ENCODE assay signal across 8 cellular contexts in the genomic region with DNA sequence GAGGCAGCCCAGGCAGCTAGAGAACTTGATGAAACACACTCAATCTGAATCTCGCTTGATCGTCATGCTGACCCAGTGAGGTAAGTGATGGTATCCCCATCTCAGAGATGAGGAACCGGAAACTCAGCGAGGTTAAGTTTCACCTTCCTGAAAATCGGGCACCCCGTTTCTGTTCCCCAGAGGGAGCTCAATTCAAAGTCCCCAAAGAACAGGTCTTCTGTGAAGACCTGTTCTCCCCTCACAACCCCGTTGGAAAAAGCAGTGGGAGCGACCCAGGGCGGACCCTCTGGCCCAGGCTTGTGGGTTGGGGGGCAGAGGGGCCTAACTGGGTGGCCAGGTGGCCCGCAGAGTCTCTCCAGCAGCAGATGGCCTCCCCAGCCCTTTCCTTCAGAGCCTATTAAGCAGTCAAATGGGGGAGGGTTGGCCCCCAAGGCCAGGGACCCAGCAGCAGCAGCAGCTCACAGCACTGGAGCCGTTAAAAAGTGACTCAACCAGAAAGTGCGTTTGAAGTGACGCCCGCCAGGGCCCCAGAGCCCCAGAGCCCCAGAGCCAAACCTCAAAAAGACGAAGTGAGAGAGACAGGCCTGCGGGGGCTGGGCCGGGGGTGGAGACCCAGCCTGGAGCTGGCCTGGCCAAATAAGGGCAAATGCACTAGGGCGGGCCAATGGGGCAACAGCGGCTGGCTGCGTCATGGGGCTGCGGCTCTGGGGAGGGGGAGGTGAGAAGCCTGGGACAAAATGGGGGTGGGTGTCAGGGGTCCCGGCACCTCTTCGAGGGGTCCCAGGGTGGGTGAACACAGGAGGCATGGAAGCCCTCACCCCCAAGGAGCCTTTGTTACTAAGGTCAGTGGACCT. TPM values are rescaled to one million over a fixed set of nuclear protein-coding genes. Genes with fewer than 3 reads are reported as not detected.
DNase-seq lines count a peak whose midpoint lies in the region; ATAC-seq and TF ChIP-seq lines count a peak whose summit lies in the region.

No MANE protein-coding gene starts in this region.

- peak overlapping the region; percentile 74 for H3K9ac ChIP-seq in NT2/D1 (ENCODE audit: insufficient read length, low read depth)

- ATAC-seq in HG02798 (IDR thresholded peaks at IDR 0.05; ENCODE audit: poor library complexity, unreplicated experiment), result peak; percentile 72

- intact Hi-C loops in activated T-helper 1 cell treated with anti-CD3 and anti-CD28 coated beads, Interleukin-12 subunit alpha, Interleukin-12 subunit beta, Interleukin-2, Interleukin-4 antibody, amounts not matched to agents 30 ng/mL and 10 ng/mL and 1 ng/mL, durations not matched to agents 14 hours and 24 hours and 36 hours (cut with micrococcal nuclease), result loop anchor here (1.0 to 10.0 kb wide), 10 partner anchors 9 to 1499 kb away; partner anchors contain the start of genes PRR11, RAD51C, RNF43 and SKA2

- peak; percentile 64 for TF ChIP-seq POLR2A in GM15510 (IDR thresholded peaks at IDR 0.05; ENCODE audit: borderline replicate concordance, extremely low read depth, insufficient read length)

- H3K4me1 ChIP-seq in NT2/D1 (ENCODE audit: insufficient read depth, insufficient read length), result peaks cover 17% of the 10 kb centered on the region

- peak overlapping the region; percentile 6 for H3K4me3 ChIP-seq in NT2/D1 (ENCODE audit: insufficient read length, low read depth)

- DNase-seq in NT2/D1 (ENCODE audit: low read depth, low spot score) (peak; percentile 71), germinal center (ENCODE audit: low spot score) (peak; percentile 85), pons (ENCODE audit: low spot score) (peak; percentile 72), ureter (ENCODE audit: low spot score) (peak; percentile 78), cerebellar nuclear complex (lab: John Stamatoyannopoulos, UW) (no peak)
- DNase-seq in activated T-helper 1 cell treated with anti-CD3 and anti-CD28 coated beads, Interleukin-12 subunit alpha, Interleukin-12 subunit beta, Interleukin-2, Interleukin-4 antibody, amounts not matched to agents 30 ng/mL and 10 ng/mL and 1 ng/mL, durations not matched to agents 14 hours and 24 hours and 36 hours (ENCODE audit: low spot score), result peak; percentile 92

- H3K27ac Mint-ChIP-seq in activated T-helper 1 cell treated with anti-CD3 and anti-CD28 coated beads, Interleukin-12 subunit alpha, Interleukin-12 subunit beta, Interleukin-2, Interleukin-4 antibody, amounts not matched to agents 30 ng/mL and 10 ng/mL and 1 ng/mL, durations not matched to agents 14 hours and 24 hours and 36 hours, result peak overlapping the region; percentile 99

- H3K36me3 Mint-ChIP-seq in activated T-helper 1 cell treated with anti-CD3 and anti-CD28 coated beads, Interleukin-12 subunit alpha, Interleukin-12 subunit beta, Interleukin-2, Interleukin-4 antibody, amounts not matched to agents 30 ng/mL and 10 ng/mL and 1 ng/mL, durations not matched to agents 14 hours and 24 hours and 36 hours (ENCODE audit: low read depth), result peaks cover 30% of the 10 kb centered on the region

- H3K27me3 ChIP-seq in NT2/D1 (ENCODE audit: insufficient read depth, insufficient read length), result no peaks in the 10 kb centered on the region

- peak overlapping the region; percentile 100 for H3K4me3 Mint-ChIP-seq in activated T-helper 1 cell treated with anti-CD3 and anti-CD28 coated beads, Interleukin-12 subunit alpha, Interleukin-12 subunit beta, Interleukin-2, Interleukin-4 antibody, amounts not matched to agents 30 ng/mL and 10 ng/mL and 1 ng/mL, durations not matched to agents 14 hours and 24 hours and 36 hours

- H3K9me3 Mint-ChIP-seq in activated T-helper 1 cell treated with anti-CD3 and anti-CD28 coated beads, Interleukin-12 subunit alpha, Interleukin-12 subunit beta, Interleukin-2, Interleukin-4 antibody, amounts not matched to agents 30 ng/mL and 10 ng/mL and 1 ng/mL, durations not matched to agents 14 hours and 24 hours and 36 hours, result no peaks in the 10 kb centered on the region

- H3K27me3 Mint-ChIP-seq in activated T-helper 1 cell treated with anti-CD3 and anti-CD28 coated beads, Interleukin-12 subunit alpha, Interleukin-12 subunit beta, Interleukin-2, Interleukin-4 antibody, amounts not matched to agents 30 ng/mL and 10 ng/mL and 1 ng/mL, durations not matched to agents 14 hours and 24 hours and 36 hours (ENCODE audit: insufficient read depth), result peaks cover 2% of the 10 kb centered on the region

- H3K36me3 ChIP-seq in NT2/D1 (ENCODE audit: insufficient read depth, insufficient read length, low read length), result peaks cover 5% of the 10 kb centered on the region

- H3K4me1 Mint-ChIP-seq in activated T-helper 1 cell treated with anti-CD3 and anti-CD28 coated beads, Interleukin-12 subunit alpha, Interleukin-12 subunit beta, Interleukin-2, Interleukin-4 antibody, amounts not matched to agents 30 ng/mL and 10 ng/mL and 1 ng/mL, durations not matched to agents 14 hours and 24 hours and 36 hours (ENCODE audit: low read depth), result peaks cover 61% of the 10 kb centered on the region

- H3K9me3 ChIP-seq in NT2/D1 (ENCODE audit: insufficient read depth, low read length), result no peaks in the 10 kb centered on the region

RNA-seq across cellular contexts. Expression of gene TSPOAP1, which starts 9.2 kb away (rescaled TPM):
- 31.4 and 35.1 TPM in 2 replicates for total RNA-seq in activated T-helper 1 cell treated with anti-CD3 and anti-CD28 coated beads, Interleukin-12 subunit alpha, Interleukin-12 subunit beta, Interleukin-2, Interleukin-4 antibody, amounts not matched to agents 30 ng/mL and 10 ng/mL and 1 ng/mL, durations not matched to agents 14 hours and 24 hours and 36 hours
- total RNA-seq in ureter, result 21.0 TPM

RNA-seq across cellular contexts. Expression of gene SUPT4H1, which starts 14.2 kb away (rescaled TPM):
- total RNA-seq in activated T-helper 1 cell treated with anti-CD3 and anti-CD28 coated beads, Interleukin-12 subunit alpha, Interleukin-12 subunit beta, Interleukin-2, Interleukin-4 antibody, amounts not matched to agents 30 ng/mL and 10 ng/mL and 1 ng/mL, durations not matched to agents 14 hours and 24 hours and 36 hours, result 138 and 142 TPM in 2 replicates
- total RNA-seq in ureter, result 55.2 TPM

RNA-seq across cellular contexts. Expression of gene MPO, which starts 57.1 kb away (rescaled TPM):
- not detected in 2 replicates for total RNA-seq in activated T-helper 1 cell treated with anti-CD3 and anti-CD28 coated beads, Interleukin-12 subunit alpha, Interleukin-12 subunit beta, Interleukin-2, Interleukin-4 antibody, amounts not matched to agents 30 ng/mL and 10 ng/mL and 1 ng/mL, durations not matched to agents 14 hours and 24 hours and 36 hours
- total RNA-seq in ureter, result 0.23 TPM

Comparison
In these comparisons a context has a peak if more than half of its experiments do, and no peak if none do; other contexts are left out.
1. DNase-seq: peak in NT2/D1 (single experiment), activated T-helper 1 cell treated with anti-CD3 and anti-CD28 coated beads, Interleukin-12 subunit alpha, Interleukin-12 subunit beta, Interleukin-2, Interleukin-4 antibody, amounts not matched to agents 30 ng/mL and 10 ng/mL and 1 ng/mL, durations not matched to agents 14 hours and 24 hours and 36 hours (single experiment), germinal center (single experiment), pons (single experiment) and ureter (single experiment); none in cerebellar nuclear complex (0 of 2).